13 cellular contexts compared by ENCODE assay signal in genomic region chr3:122661633-122662032, GRCh38. TPM values are rescaled to one million over a fixed set of nuclear protein-coding genes. Genes with fewer than 3 reads are reported as not detected.
DNase-seq lines count a peak whose midpoint lies in the region; ATAC-seq, FAIRE-seq and TF ChIP-seq lines count a peak whose summit lies in the region.
"Had no signal": no experiment of that assay in that cellular context is flagged by ENCODE, and none has a peak within 500 bp of the region (broad histone marks: within the 10 kb centered on the region; RNA-seq: fewer than 3 reads in every experiment).

No MANE protein-coding gene starts in this region.

- H3K79me2 ChIP-seq in K562 (ENCODE audit: control insufficient read depth, insufficient read depth, low read length) = no peaks in the 10 kb centered on the region

- no peak overlapping the region for H3K4me2 ChIP-seq in K562 (ENCODE audit: insufficient read depth, low read length)

- FAIRE-seq in K562 (lab: Jason Lieb, UNC) (no peak), HTR-8/SVneo (lab: Jason Lieb, UNC) (no peak)

- peak overlapping the region; percentile 14; the same call in 1 of the 2 replicates for H2AFZ ChIP-seq in K562 (ENCODE audit: low read depth, low read length)

- intact Hi-C loops in K562 (cut with micrococcal nuclease) = no loop called here

- no peaks in the 10 kb centered on the region for H3K9me1 ChIP-seq in K562 (ENCODE audit: control insufficient read depth, insufficient read depth, low read length)

- CTCF ChIA-PET in K562 (lab: Yijun Ruan, JAX; ENCODE audit: low intra/inter-chr PET ratio) = no interaction called here

- H3K36me3 ChIP-seq in K562 (ENCODE audit: control insufficient read depth, insufficient read depth, low read length) = no peaks in the 10 kb centered on the region
- H3K36me3 ChIP-seq: tibial artery had no signal

- in situ Hi-C loops in K562 (cut with MboI) = no loop called here

- TF ChIP-seq EP300 in K562 (IDR thresholded peaks at IDR 0.05; ENCODE audit: low read length) = no peak

- TF ChIP-seq RAD21 in K562 (CRISPR knock-in tag; conservative IDR thresholded peaks at IDR 0.05 in 1 of 2, IDR thresholded peaks at IDR 0.05 in 1 of 2) = no peak

- no peak for TF ChIP-seq POLR2A in K562 (conservative IDR thresholded peaks at IDR 0.05)

- 39% methylated on average over 12 of the region's 13 CpGs for WGBS in K562 (ENCODE audit: insufficient coverage, low coverage, missing lambda C conversion rate)

- no peaks in the 10 kb centered on the region for H4K20me1 ChIP-seq in K562 (replicated peaks; ENCODE audit: control insufficient read depth, insufficient read depth, low read length)

- no peaks in the 10 kb centered on the region; the same call in 1 of the 2 replicates for H3K9me3 ChIP-seq in K562 (replicated peaks; ENCODE audit: control insufficient read depth, insufficient read depth, low read depth, low read length)
- H3K9me3 ChIP-seq: tibial artery had no signal

- no peaks in the 10 kb centered on the region for H3K4me1 ChIP-seq in K562 (replicated peaks in 1 of 2; ENCODE audit: control insufficient read depth in 2 of 2, insufficient read depth in 2 of 2, low read length in 2 of 2)
- H3K4me1 ChIP-seq: psoas muscle, tibial artery had no signal

- no peak for TF ChIP-seq CTCF in K562 (IDR thresholded peaks at IDR 0.05 in 2 of 3, conservative IDR thresholded peaks at IDR 0.05 in 1 of 3; ENCODE audit: insufficient read depth in 2 of 3, low read depth in 1 of 3, low read length in 3 of 3)

- ATAC-seq in GM19035 (IDR thresholded peaks at IDR 0.05; ENCODE audit: unreplicated experiment) (peak; percentile 75), K562 (no peak), GM21528 (IDR thresholded peaks at IDR 0.05; ENCODE audit: low FRiP score, unreplicated experiment) (no peak)
- ATAC-seq: psoas muscle had no signal

- DNase-seq in Daoy (ENCODE audit: low read depth) (peak; percentile 45), NOMO-1 treated with dmso at 0.1 percent for 144 hours (lab: John Stamatoyannopoulos, UW; ENCODE audit: unreplicated experiment) (peak; percentile 81), K562 (ENCODE audit: extremely low read depth in 1 of 4, low spot score in 3 of 4) (no peak), HTR-8/SVneo (ENCODE audit: insufficient read length, low spot score) (no peak), T-helper 9 cell (no peak)
- DNase-seq: effector CD8-positive, alpha-beta T cell; naive B cell; NCI-H1436; NCI-H510A; psoas muscle had no signal

- BruUV-seq in K562 (replicated peaks; lab: Mats Ljungman, UMichigan) = no TSS peak

- POLR2A ChIA-PET in K562 (lab: Yijun Ruan, JAX) = no interaction called here

- H3K27ac ChIP-seq in K562 (ENCODE audit: extremely low read depth, low read depth, low read length) = no peak overlapping the region
- H3K27ac ChIP-seq: psoas muscle, tibial artery had no signal

- H3K9ac ChIP-seq in K562 (ENCODE audit: insufficient read depth in 1 of 2, low read depth in 2 of 2, low read length in 2 of 2) = no peak overlapping the region

- no peak overlapping the region for H3K4me3 ChIP-seq in K562
- H3K4me3 ChIP-seq: psoas muscle, tibial artery had no signal

- no peaks in the 10 kb centered on the region for H3K27me3 ChIP-seq in K562 (ENCODE audit: control insufficient read depth in 2 of 2, insufficient read depth in 2 of 2, low read length in 2 of 2)
- H3K27me3 ChIP-seq: tibial artery had no signal

TF ChIP-seq in K562, 482 proteins besides CTCF, POLR2A, EP300 and RAD21:
- TF ChIP-seq, protein P1, sequence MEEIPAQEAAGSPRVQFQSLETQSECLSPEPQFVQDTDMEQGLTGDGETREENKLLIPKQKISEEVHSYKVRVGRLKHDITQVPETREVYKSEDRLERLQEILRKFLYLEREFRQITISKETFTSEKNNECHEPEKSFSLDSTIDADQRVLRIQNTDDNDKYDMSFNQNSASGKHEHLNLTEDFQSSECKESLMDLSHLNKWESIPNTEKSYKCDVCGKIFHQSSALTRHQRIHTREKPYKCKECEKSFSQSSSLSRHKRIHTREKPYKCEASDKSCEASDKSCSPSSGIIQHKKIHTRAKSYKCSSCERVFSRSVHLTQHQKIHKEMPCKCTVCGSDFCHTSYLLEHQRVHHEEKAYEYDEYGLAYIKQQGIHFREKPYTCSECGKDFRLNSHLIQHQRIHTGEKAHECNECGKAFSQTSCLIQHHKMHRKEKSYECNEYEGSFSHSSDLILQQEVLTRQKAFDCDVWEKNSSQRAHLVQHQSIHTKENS (CRISPR knock-in tag; IDR thresholded peaks at IDR 0.05) = no peak
- TF ChIP-seq RNF219 (CRISPR knock-in tag; IDR thresholded peaks at IDR 0.05) = no peak
- peak; percentile 11; the same call in 1 of the 2 replicates for TF ChIP-seq ATF3 (IDR thresholded peaks at IDR 0.05)
- no peak for TF ChIP-seq ATF3 (CRISPR knock-in tag; conservative IDR thresholded peaks at IDR 0.05)
- no peak for TF ChIP-seq MYBL2 (IDR thresholded peaks at IDR 0.05; ENCODE audit: low read depth)
- no peak for TF ChIP-seq MYBL2 (CRISPR knock-in tag; IDR thresholded peaks at IDR 0.05; ENCODE audit: borderline replicate concordance)

RNA-seq across cellular contexts. Expression of gene PARP14, which starts 19.0 kb away (rescaled TPM):
- total RNA-seq in Daoy (2014; rRNA removed; shearing (Covaris generic)) = 36.9 and 57.2 TPM in 2 replicates
- 16.6 and 61.9 TPM in 2 replicates for total RNA-seq in K562 (2011; cell fraction: chromatin; rRNA removed; ENCODE audit: low replicate concordance)
- total RNA-seq in K562 (2011; cell fraction: nucleolus; rRNA removed) = 10.3 and 15.1 TPM in 2 replicates
- 25.6 and 31.8 TPM in 2 replicates for total RNA-seq in K562 (2011; cell fraction: nucleoplasm; rRNA removed)
- total RNA-seq in K562 (2014; rRNA removed) (9.0 and 9.5 TPM in 2 replicates), K562 (2014; rRNA removed; fragmentation: Illumina TruSeq; extraction: Trizol) (13.1 and 13.7 TPM in 2 replicates), K562 (2015; rRNA removed; fragmentation: Illumina TruSeq; extraction: Trizol) (11.8 and 14.4 TPM in 2 replicates), K562 (2021) (9.7 and 11.9 TPM in 2 replicates)
- polyA plus RNA-seq in K562 (2011; rRNA removed) (6.7 and 12.8 TPM in 2 replicates), K562 (2014; fragmentation: Illumina TruSeq; extraction: Trizol) (6.9 and 8.6 TPM in 2 replicates), K562 (2014; fragmentation: Nextera tagmentation; extraction: Ambion mirVana) (1 to 10 TPM; 3.1 to 6.2 TPM), K562 (2014; rRNA removed) (7.7 and 9.2 TPM in 2 replicates)
- 4.5 and 4.6 TPM in 2 replicates for polyA plus RNA-seq in K562 (2011; cell fraction: cytosol; rRNA removed)
- polyA plus RNA-seq in K562 (2011; cell fraction: nucleus; rRNA removed) = 8.2 and 12.9 TPM in 2 replicates
- 5.1 and 7.4 TPM in 2 replicates for polyA plus RNA-seq in K562 (2012)
- polyA minus RNA-seq in K562 (2011; rRNA and poly(A)+ RNA removed) = 16.7 and 27.7 TPM in 2 replicates
- 6.1 and 9.5 TPM in 2 replicates for polyA minus RNA-seq in K562 (2011; cell fraction: cytosol; rRNA and poly(A)+ RNA removed)
- 16.8 and 18.7 TPM in 2 replicates for polyA minus RNA-seq in K562 (2011; cell fraction: nucleus; rRNA and poly(A)+ RNA removed)

Comparison
In these comparisons a context has a peak if more than half of its experiments do, and no peak if none do; other contexts are left out.
1. DNase-seq: peak in Daoy (single experiment) and NOMO-1 treated with dmso at 0.1 percent for 144 hours (single experiment); none in K562 (0 of 4), HTR-8/SVneo (single experiment) and T-helper 9 cell (single experiment).